ENCODE assay signal across 1 cellular context in genomic region chr7:73769481-73770001, GRCh38.
TF ChIP-seq lines count a peak whose summit lies in the region.

No MANE protein-coding gene starts in this region.

TF ChIP-seq in HCT116, 20 proteins besides CTCF, POLR2A, EP300 and RAD21 (continued from another document):
- TF ChIP-seq, protein P1, sequence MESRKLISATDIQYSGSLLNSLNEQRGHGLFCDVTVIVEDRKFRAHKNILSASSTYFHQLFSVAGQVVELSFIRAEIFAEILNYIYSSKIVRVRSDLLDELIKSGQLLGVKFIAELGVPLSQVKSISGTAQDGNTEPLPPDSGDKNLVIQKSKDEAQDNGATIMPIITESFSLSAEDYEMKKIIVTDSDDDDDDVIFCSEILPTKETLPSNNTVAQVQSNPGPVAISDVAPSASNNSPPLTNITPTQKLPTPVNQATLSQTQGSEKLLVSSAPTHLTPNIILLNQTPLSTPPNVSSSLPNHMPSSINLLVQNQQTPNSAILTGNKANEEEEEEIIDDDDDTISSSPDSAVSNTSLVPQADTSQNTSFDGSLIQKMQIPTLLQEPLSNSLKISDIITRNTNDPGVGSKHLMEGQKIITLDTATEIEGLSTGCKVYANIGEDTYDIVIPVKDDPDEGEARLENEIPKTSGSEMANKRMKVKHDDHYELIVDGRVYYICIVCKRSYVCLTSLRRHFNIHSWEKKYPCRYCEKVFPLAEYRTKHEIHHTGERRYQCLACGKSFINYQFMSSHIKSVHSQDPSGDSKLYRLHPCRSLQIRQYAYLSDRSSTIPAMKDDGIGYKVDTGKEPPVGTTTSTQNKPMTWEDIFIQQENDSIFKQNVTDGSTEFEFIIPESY (IDR thresholded peaks at IDR 0.05; ENCODE audit: extremely low read depth, insufficient replicate concordance, low read length) = no peak
- no peak for TF ChIP-seq MAX (IDR thresholded peaks at IDR 0.05)
- TF ChIP-seq FOSL1 (IDR thresholded peaks at IDR 0.05; ENCODE audit: low read depth) = no peak
- no peak for TF ChIP-seq SIN3A (IDR thresholded peaks at IDR 0.05; ENCODE audit: low read depth)
- TF ChIP-seq ZFX (IDR thresholded peaks at IDR 0.05) = no peak
- TF ChIP-seq POLR2AphosphoS5 (IDR thresholded peaks at IDR 0.05; ENCODE audit: low read depth, low read length) = no peak
- no peak for TF ChIP-seq TCF7L2 (IDR thresholded peaks at IDR 0.05; ENCODE audit: borderline replicate concordance, extremely low read depth, insufficient read depth, insufficient read length)
- TF ChIP-seq SP1 (IDR thresholded peaks at IDR 0.05; ENCODE audit: low read depth) = no peak
- no peak for TF ChIP-seq JUND (IDR thresholded peaks at IDR 0.05)
- TF ChIP-seq ELF1 (IDR thresholded peaks at IDR 0.05; ENCODE audit: borderline replicate concordance, low read depth) = no peak
